In genomic region chr2:68716948-68717661, GRCh38 we compare ENCODE assay signal across 14 cellular contexts.
DNase-seq lines count a peak whose midpoint lies in the region; ATAC-seq and TF ChIP-seq lines count a peak whose summit lies in the region.
"Had no signal": no experiment of that assay in that cellular context is flagged by ENCODE, and none has a peak within 500 bp of the region (broad histone marks: within the 10 kb centered on the region; RNA-seq: fewer than 3 reads in every experiment).

No MANE protein-coding gene starts in this region.

- peak overlapping the region; percentile 61 for H3K4me3 Mint-ChIP-seq in T-helper 2 cell treated with Interferon-gamma antibody and Interleukin-4, amounts not matched to agents 5 μg/mL and 100 μg/mL, for 36 hours
- H3K4me3 Mint-ChIP-seq in memory B cell: no peak overlapping the region
- H3K4me3 Mint-ChIP-seq: nephron had no signal

- H3K9me3 Mint-ChIP-seq in T-helper 2 cell treated with Interferon-gamma antibody and Interleukin-4, amounts not matched to agents 5 μg/mL and 100 μg/mL, for 36 hours: no peaks in the 10 kb centered on the region
- no peaks in the 10 kb centered on the region for H3K9me3 Mint-ChIP-seq in memory B cell
- H3K9me3 Mint-ChIP-seq: nephron had no signal

- peak; percentile 36 for ATAC-seq in GM18867 (IDR thresholded peaks at IDR 0.05; ENCODE audit: unreplicated experiment)
- no peak for ATAC-seq in memory B cell (ENCODE audit: low read depth)
- no peak for ATAC-seq in HG03095 (IDR thresholded peaks at IDR 0.05; ENCODE audit: unreplicated experiment)
- ATAC-seq: Panc1, right cardiac atrium had no signal

- peaks cover 85% of the 10 kb centered on the region for H3K4me1 Mint-ChIP-seq in T-helper 2 cell treated with Interferon-gamma antibody and Interleukin-4, amounts not matched to agents 5 μg/mL and 100 μg/mL, for 36 hours (ENCODE audit: low read depth)
- H3K4me1 Mint-ChIP-seq in memory B cell: peaks cover 63% of the 10 kb centered on the region
- H3K4me1 Mint-ChIP-seq: nephron had no signal

- peaks cover 5% of the 10 kb centered on the region for H3K36me3 Mint-ChIP-seq in T-helper 2 cell treated with Interferon-gamma antibody and Interleukin-4, amounts not matched to agents 5 μg/mL and 100 μg/mL, for 36 hours (ENCODE audit: low read depth)
- H3K36me3 Mint-ChIP-seq in memory B cell: peaks cover 2% of the 10 kb centered on the region

- no peaks in the 10 kb centered on the region for H3K27me3 Mint-ChIP-seq in T-helper 2 cell treated with Interferon-gamma antibody and Interleukin-4, amounts not matched to agents 5 μg/mL and 100 μg/mL, for 36 hours (ENCODE audit: low read depth)
- no peaks in the 10 kb centered on the region for H3K27me3 Mint-ChIP-seq in memory B cell

- TF ChIP-seq CTCF in GM12864 (IDR thresholded peaks at IDR 0.05; ENCODE audit: low read depth, low read length, missing control alignments): no peak

- H3K4me3 ChIP-seq in GM12864 (ENCODE audit: low read depth, low read length): no peak overlapping the region
- H3K4me3 ChIP-seq: tibial artery had no signal

- H3K27ac Mint-ChIP-seq in T-helper 2 cell treated with Interferon-gamma antibody and Interleukin-4, amounts not matched to agents 5 μg/mL and 100 μg/mL, for 36 hours: peak overlapping the region; percentile 76
- peak overlapping the region; percentile 90 for H3K27ac Mint-ChIP-seq in memory B cell
- H3K27ac Mint-ChIP-seq: nephron had no signal

- DNase-seq in GM12864 (ENCODE audit: low read depth) (peak; percentile 40), memory B cell (ENCODE audit: low spot score in 2 of 2) (no peak), NCI-H146 (lab: John Stamatoyannopoulos, UW) (no peak), COLO829 (ENCODE audit: low spot score) (no peak)
- DNase-seq in T-helper 2 cell treated with Interferon-gamma antibody and Interleukin-4, amounts not matched to agents 5 μg/mL and 100 μg/mL, for 36 hours (ENCODE audit: low spot score): peak; percentile 74
- DNase-seq: GOT3, NCI-H1092 treated with DMSO at 0.1 percent for 48 hours, right cardiac atrium, T-helper 9 cell, tibial artery had no signal

Comparison
In these comparisons a context has a peak if more than half of its experiments do, and no peak if none do; other contexts are left out.
1. DNase-seq: peak in GM12864 (single experiment) and T-helper 2 cell treated with Interferon-gamma antibody and Interleukin-4, amounts not matched to agents 5 μg/mL and 100 μg/mL, for 36 hours (single experiment); none in memory B cell (0 of 2), NCI-H146 (single experiment) and COLO829 (single experiment).